In the genomic region with DNA sequence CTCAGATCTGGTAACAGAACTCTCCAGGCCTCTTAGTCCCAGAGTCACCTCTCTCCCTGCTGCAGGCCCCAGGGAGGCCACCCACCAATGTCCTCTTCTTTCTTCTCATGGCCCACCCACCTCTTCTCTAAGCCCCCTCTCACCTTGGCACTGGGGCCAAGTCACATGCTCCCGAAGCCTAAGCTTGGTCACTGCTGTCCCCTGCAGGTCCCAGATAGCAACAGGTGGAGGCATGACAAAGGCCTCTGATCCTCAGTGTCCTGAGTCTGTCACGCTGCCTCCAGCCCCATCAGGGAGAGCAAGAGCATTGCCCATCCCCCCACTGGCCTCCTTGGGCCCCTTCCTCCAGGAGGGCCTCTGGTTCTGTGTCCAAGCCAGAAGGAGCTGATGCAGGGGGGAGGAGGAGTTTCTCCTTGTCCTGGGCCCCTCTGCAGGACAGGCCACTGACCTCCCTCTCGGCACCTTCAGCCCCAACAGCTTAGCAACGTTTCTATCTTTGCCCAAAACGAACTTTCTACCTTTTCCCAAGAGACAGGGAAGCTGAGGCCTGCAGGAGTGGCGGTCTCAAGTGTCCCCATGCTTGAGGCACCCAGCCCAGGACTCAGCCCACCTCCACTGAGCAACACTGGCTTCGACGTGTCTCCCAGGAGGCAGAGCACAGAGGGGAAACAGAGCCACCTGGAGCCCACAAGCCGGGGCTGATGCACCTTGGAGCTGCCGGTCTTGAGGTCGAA, we compare ENCODE assay signal across 12 cellular contexts. TPM values are rescaled to one million over a fixed set of nuclear protein-coding genes. Genes with fewer than 3 reads are reported as not detected.
A peak's percentile ranks its signal among the peaks of the same experiment; 100 is the strongest.
DNase-seq lines count a peak whose midpoint lies in the region; ATAC-seq and TF ChIP-seq lines count a peak whose summit lies in the region.
"Had no signal": no experiment of that assay in that cellular context is flagged by ENCODE, and none has a peak within 500 bp of the region (broad histone marks: within the 10 kb centered on the region; RNA-seq: fewer than 3 reads in every experiment).

No MANE protein-coding gene starts in this region.

- peak; percentile 17 for TF ChIP-seq CTCF in AG09319 (IDR thresholded peaks at IDR 0.05; ENCODE audit: low read depth, low read length)
- TF ChIP-seq CTCF in GM20000 (IDR thresholded peaks at IDR 0.05; ENCODE audit: extremely low read depth, missing control alignments) = peak; percentile 30
- TF ChIP-seq CTCF in astrocyte of the spinal cord (IDR thresholded peaks at IDR 0.05; ENCODE audit: low read depth, low read length) = peak; percentile 33
- peak; percentile 7 for TF ChIP-seq CTCF in liver (IDR thresholded peaks at IDR 0.05; ENCODE audit: low read depth, low read length, missing input control)

- no peak for DNase-seq in AG09319 (ENCODE audit: extremely low read depth, low read depth)
- no peak for DNase-seq in GM20000 (ENCODE audit: low spot score)
- DNase-seq in astrocyte of the spinal cord (ENCODE audit: low read depth, low spot score) = no peak
- no peak for DNase-seq in NCI-H2107 treated with DMSO at 0.1 percent for 48 hours (lab: John Stamatoyannopoulos, UW; ENCODE audit: unreplicated experiment)
- DNase-seq in activated CD4-positive, alpha-beta T cell treated with anti-CD3 and anti-CD28 coated beads for 1 hour = no peak
- DNase-seq in stimulated activated naive CD8-positive, alpha-beta T cell treated with anti-CD3 and anti-CD28 coated beads, Interleukin-15, amount 100 ng/mL, for 72 hours = no peak
- DNase-seq: cortex of kidney, DMS79 treated with DMSO at 0.1 percent for 48 hours, NCI-H2227 treated with DMSO at 0.1 percent for 48 hours, T-helper 1 cell had no signal

- no peaks in the 10 kb centered on the region for H3K36me3 ChIP-seq in liver (ENCODE audit: control insufficient read depth in 4 of 4, insufficient read depth in 3 of 4, low read depth in 1 of 4, low read length in 3 of 4)

- no peaks in the 10 kb centered on the region for H3K4me1 ChIP-seq in liver (ENCODE audit: control insufficient read depth in 4 of 4, insufficient read depth in 4 of 4, low read length in 3 of 4)

- in situ Hi-C loops in astrocyte of the spinal cord (cut with HindIII; ENCODE audit: low sequenced_read_pairs) = no loop called here

- H3K4me3 Mint-ChIP-seq in stimulated activated naive CD8-positive, alpha-beta T cell treated with anti-CD3 and anti-CD28 coated beads, Interleukin-15, amount 100 ng/mL, for 72 hours = no peak overlapping the region

- peaks cover 30% of the 10 kb centered on the region for H3K4me1 Mint-ChIP-seq in stimulated activated naive CD8-positive, alpha-beta T cell treated with anti-CD3 and anti-CD28 coated beads, Interleukin-15, amount 100 ng/mL, for 72 hours

- H3K9me3 ChIP-seq in liver (ENCODE audit: control insufficient read depth in 4 of 4, low read length in 3 of 4) = no peaks in the 10 kb centered on the region

- no peak overlapping the region for H3K27ac ChIP-seq in liver (ENCODE audit: low read depth in 1 of 2, low read length in 2 of 2)

- no peak overlapping the region for H3K9ac ChIP-seq in liver (ENCODE audit: low read depth in 1 of 2, low read length in 2 of 2)

- H3K27me3 ChIP-seq in liver (ENCODE audit: control insufficient read depth in 4 of 4, insufficient read depth in 4 of 4, low read length in 3 of 4) = no peaks in the 10 kb centered on the region

- peak overlapping the region in 1 of 2 donors; percentile 62 for H3K27ac Mint-ChIP-seq in stimulated activated naive CD8-positive, alpha-beta T cell treated with anti-CD3 and anti-CD28 coated beads, Interleukin-15, amount 100 ng/mL, for 72 hours

- ATAC-seq in GM21528 (IDR thresholded peaks at IDR 0.05; ENCODE audit: low FRiP score, unreplicated experiment) = no peak
- no peak for ATAC-seq in stimulated activated naive CD8-positive, alpha-beta T cell treated with anti-CD3 and anti-CD28 coated beads, Interleukin-15, amount 100 ng/mL, for 72 hours

- H3K4me3 ChIP-seq in astrocyte of the spinal cord (ENCODE audit: low read depth, low read length) (no peak overlapping the region), liver (ENCODE audit: low read depth in 1 of 3, low read length in 3 of 3) (no peak overlapping the region)

- no peaks in the 10 kb centered on the region for H3K27me3 Mint-ChIP-seq in stimulated activated naive CD8-positive, alpha-beta T cell treated with anti-CD3 and anti-CD28 coated beads, Interleukin-15, amount 100 ng/mL, for 72 hours

- no peaks in the 10 kb centered on the region for H3K9me3 Mint-ChIP-seq in stimulated activated naive CD8-positive, alpha-beta T cell treated with anti-CD3 and anti-CD28 coated beads, Interleukin-15, amount 100 ng/mL, for 72 hours

- peak; percentile 41 to 51 for TF ChIP-seq RAD21 in liver (IDR thresholded peaks at IDR 0.05)

- 85% methylated on average over 11 of the region's 11 CpGs for WGBS in liver

TF ChIP-seq in liver, 16 proteins besides CTCF, POLR2A, EP300 and RAD21:
- TF ChIP-seq FOXA2 (IDR thresholded peaks at IDR 0.05) (no peak), YY1 (IDR thresholded peaks at IDR 0.05) (no peak), HNF4G (IDR thresholded peaks at IDR 0.05) (no peak), JUND (IDR thresholded peaks at IDR 0.05) (no peak), RXRA (IDR thresholded peaks at IDR 0.05) (no peak), ATF3 (IDR thresholded peaks at IDR 0.05) (no peak), REST (IDR thresholded peaks at IDR 0.05) (no peak), FOXA1 (IDR thresholded peaks at IDR 0.05) (no peak), TAF1 (conservative IDR thresholded peaks at IDR 0.05) (no peak), EGR1 (IDR thresholded peaks at IDR 0.05; ENCODE audit: low read depth in 2 of 2) (no peak), GABPA (IDR thresholded peaks at IDR 0.05 in 1 of 2, conservative IDR thresholded peaks at IDR 0.05 in 1 of 2) (no peak), NR2F2 (IDR thresholded peaks at IDR 0.05) (no peak), SP1 (IDR thresholded peaks at IDR 0.05) (no peak)
- TF ChIP-seq, protein P1, sequence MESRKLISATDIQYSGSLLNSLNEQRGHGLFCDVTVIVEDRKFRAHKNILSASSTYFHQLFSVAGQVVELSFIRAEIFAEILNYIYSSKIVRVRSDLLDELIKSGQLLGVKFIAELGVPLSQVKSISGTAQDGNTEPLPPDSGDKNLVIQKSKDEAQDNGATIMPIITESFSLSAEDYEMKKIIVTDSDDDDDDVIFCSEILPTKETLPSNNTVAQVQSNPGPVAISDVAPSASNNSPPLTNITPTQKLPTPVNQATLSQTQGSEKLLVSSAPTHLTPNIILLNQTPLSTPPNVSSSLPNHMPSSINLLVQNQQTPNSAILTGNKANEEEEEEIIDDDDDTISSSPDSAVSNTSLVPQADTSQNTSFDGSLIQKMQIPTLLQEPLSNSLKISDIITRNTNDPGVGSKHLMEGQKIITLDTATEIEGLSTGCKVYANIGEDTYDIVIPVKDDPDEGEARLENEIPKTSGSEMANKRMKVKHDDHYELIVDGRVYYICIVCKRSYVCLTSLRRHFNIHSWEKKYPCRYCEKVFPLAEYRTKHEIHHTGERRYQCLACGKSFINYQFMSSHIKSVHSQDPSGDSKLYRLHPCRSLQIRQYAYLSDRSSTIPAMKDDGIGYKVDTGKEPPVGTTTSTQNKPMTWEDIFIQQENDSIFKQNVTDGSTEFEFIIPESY (IDR thresholded peaks at IDR 0.05) = no peak
- TF ChIP-seq, protein P2, sequence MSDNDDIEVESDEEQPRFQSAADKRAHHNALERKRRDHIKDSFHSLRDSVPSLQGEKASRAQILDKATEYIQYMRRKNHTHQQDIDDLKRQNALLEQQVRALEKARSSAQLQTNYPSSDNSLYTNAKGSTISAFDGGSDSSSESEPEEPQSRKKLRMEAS (IDR thresholded peaks at IDR 0.05) = no peak
TF ChIP-seq in liver: peak in this region for 0.

RNA-seq across cellular contexts. Expression of gene P2RX1, which starts 8.6 kb away (rescaled TPM):
- 1 to 10 TPM in 1 of 2 donors, under 1 TPM in 1; 0.75 to 5.2 TPM for total RNA-seq in liver
- polyA plus RNA-seq in liver = under 1 TPM; 0.44 to 0.53 TPM

RNA-seq across cellular contexts. Expression of gene CAMKK1, which starts 14.8 kb away (rescaled TPM):
- under 1 TPM; 0.51 to 0.67 TPM for total RNA-seq in liver
- polyA plus RNA-seq in liver = under 1 TPM; 0.24 to 0.48 TPM

RNA-seq across cellular contexts. Expression of gene ATP2A3, which starts 56.6 kb away (rescaled TPM):
- total RNA-seq in liver = 10 to 100 TPM in 1 of 2 donors, 1 to 10 TPM in 1; 4.6 to 17.1 TPM
- polyA plus RNA-seq in liver = 1 to 10 TPM; 1.4 to 1.8 TPM
